Comparison of ENCODE assay signal across 16 cellular contexts in genomic region chr6:73177221-73177944, GRCh38. TPM values are rescaled to one million over a fixed set of nuclear protein-coding genes. Genes with fewer than 3 reads are reported as not detected.
DNase-seq lines count a peak whose midpoint lies in the region; ATAC-seq, FAIRE-seq and TF ChIP-seq lines count a peak whose summit lies in the region.
"Had no signal": no experiment of that assay in that cellular context is flagged by ENCODE, and none has a peak within 500 bp of the region (broad histone marks: within the 10 kb centered on the region; RNA-seq: fewer than 3 reads in every experiment).

No MANE protein-coding gene starts in this region.

- H3K9ac ChIP-seq in OCI-LY3 (ENCODE audit: low read length): no peak overlapping the region

- no peak for TF ChIP-seq CTCF in OCI-LY3 (IDR thresholded peaks at IDR 0.05; ENCODE audit: low read depth, low read length)
- no peak for TF ChIP-seq CTCF in pancreas (IDR thresholded peaks at IDR 0.05)

- H3K4me3 ChIP-seq in OCI-LY3 (ENCODE audit: low read length): no peak overlapping the region
- H3K4me3 ChIP-seq in pancreas: no peak overlapping the region
- H3K4me3 ChIP-seq: lung had no signal

- H3K9me3 ChIP-seq in OCI-LY3 (ENCODE audit: insufficient read depth, low read length) (no peaks in the 10 kb centered on the region), pancreas (no peaks in the 10 kb centered on the region)

- ATAC-seq in GM18511 (IDR thresholded peaks at IDR 0.05; ENCODE audit: unreplicated experiment) (peak; percentile 66), GM21390 (IDR thresholded peaks at IDR 0.05; ENCODE audit: unreplicated experiment) (peak; percentile 61), HG03045 (IDR thresholded peaks at IDR 0.05; ENCODE audit: unreplicated experiment) (peak; percentile 55), pancreas (no peak)

- no peak overlapping the region for H3K27ac ChIP-seq in OCI-LY3 (ENCODE audit: low read length)
- no peak overlapping the region for H3K27ac ChIP-seq in pancreas

- intact Hi-C loops in pancreas (cut with DNase I): no loop called here

- H3K4me1 ChIP-seq in OCI-LY3 (ENCODE audit: low read length): peaks cover 47% of the 10 kb centered on the region
- no peaks in the 10 kb centered on the region for H3K4me1 ChIP-seq in pancreas

- no peaks in the 10 kb centered on the region for H3K79me2 ChIP-seq in OCI-LY3 (ENCODE audit: low read length)

- H3K27me3 ChIP-seq in OCI-LY3 (ENCODE audit: low read depth, low read length) (peaks cover 41% of the 10 kb centered on the region), pancreas (no peaks in the 10 kb centered on the region)

- no peak overlapping the region for H2AFZ ChIP-seq in OCI-LY3 (ENCODE audit: low read depth, low read length)

- no peaks in the 10 kb centered on the region for H3K36me3 ChIP-seq in OCI-LY3 (replicated peaks; ENCODE audit: low read depth, low read length)
- no peaks in the 10 kb centered on the region for H3K36me3 ChIP-seq in pancreas

- no peak for DNase-seq in activated CD4-positive, CD25-positive, alpha-beta regulatory T cell treated with anti-CD3 and anti-CD28 coated beads, Interleukin-2, amount 50 U/mL, for 72 hours
- no peak for DNase-seq in NCI-H2081 (lab: John Stamatoyannopoulos, UW)
- no peak for DNase-seq in pancreas
- DNase-seq in NCI-H1436 (lab: John Stamatoyannopoulos, UW): no peak
- DNase-seq: anterior cingulate cortex, endodermal cell, H9, KG1, substantia nigra had no signal

- 57 to 65% methylated on average over 5 of the region's 5 CpGs for WGBS in pancreas, 2 donors

- peaks cover 15% of the 10 kb centered on the region; the same call in 1 of the 2 replicates for H4K20me1 ChIP-seq in OCI-LY3 (ENCODE audit: insufficient read depth, low read length)

- no peak for FAIRE-seq in pancreas (lab: Jason Lieb, UNC)

- H3K4me2 ChIP-seq in OCI-LY3 (ENCODE audit: low read length): peak overlapping the region; percentile 21

RNA-seq across cellular contexts. Expression of gene KHDC1L, which starts 47.9 kb away (rescaled TPM):
- total RNA-seq in pancreas: not detected
- polyA plus RNA-seq in pancreas: under 1 TPM; 0.28 to 0.38 TPM
- total RNA-seq: endodermal cell, H9, lung, pulmonary artery endothelial cell had no signal
- polyA plus RNA-seq: BJ had no signal

Comparison
In these comparisons a context has a peak if more than half of its experiments do, and no peak if none do; other contexts are left out.
1. ATAC-seq: peak in GM18511 (single experiment), GM21390 (single experiment) and HG03045 (single experiment); none in pancreas (0 of 4).